ENCODE assay signal across 9 cellular contexts in the genomic region with DNA sequence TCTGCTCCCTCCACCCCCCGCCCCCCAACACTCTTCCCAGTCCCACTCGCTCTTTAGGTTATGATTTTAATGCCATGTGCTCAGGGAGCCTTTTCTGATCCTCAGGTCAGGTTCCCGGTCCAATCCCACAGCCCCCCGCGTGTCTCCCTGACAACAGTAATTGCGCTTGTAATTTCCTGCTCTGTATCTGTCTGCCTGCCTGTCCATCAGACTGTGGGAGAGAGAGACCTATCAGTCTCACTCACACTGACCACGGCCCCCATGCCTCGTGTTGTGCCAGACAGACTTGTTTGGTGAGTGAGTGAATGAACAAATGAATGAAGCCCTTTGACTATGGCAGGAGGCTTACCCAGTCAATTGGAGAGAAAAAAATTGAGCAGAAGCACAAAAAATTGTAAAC. TPM values are rescaled to one million over a fixed set of nuclear protein-coding genes. Genes with fewer than 3 reads are reported as not detected.
DNase-seq lines count a peak whose midpoint lies in the region; ATAC-seq, FAIRE-seq and TF ChIP-seq lines count a peak whose summit lies in the region.
"Had no signal": no experiment of that assay in that cellular context is flagged by ENCODE, and none has a peak within 500 bp of the region (broad histone marks: within the 10 kb centered on the region; RNA-seq: fewer than 3 reads in every experiment).

No MANE protein-coding gene starts in this region.

- peaks cover 17% of the 10 kb centered on the region for H3K36me3 Mint-ChIP-seq in T-helper 1 cell treated with Interleukin-12 subunit alpha and Interleukin-12 subunit beta and Interleukin-4 antibody, amounts not matched to agents 30 μg/mL and 1 μg/mL, for 36 hours (ENCODE audit: low read depth)
- H3K36me3 Mint-ChIP-seq in stimulated activated effector memory CD8-positive, alpha-beta T cell treated with anti-CD3 and anti-CD28 coated beads, Interleukin-12 subunit alpha, Interleukin-12 subunit beta, amount 100 ng/mL, for 72 hours, result peaks cover 25% of the 10 kb centered on the region

- peaks cover 2% of the 10 kb centered on the region for H4K20me1 ChIP-seq in endothelial cell of umbilical vein (replicated peaks; ENCODE audit: control insufficient read depth, extremely low read depth, insufficient read depth, low read length)

- dilution Hi-C loops in endothelial cell of umbilical vein (cut with MboI; ENCODE audit: extremely low pct_ligation_motif_present, low sequenced_read_pairs), result no loop called here

- BruUV-seq in endothelial cell of umbilical vein (replicated peaks; lab: Mats Ljungman, UMichigan), result no TSS peak

- DNase-seq in T-helper 1 cell (no peak), NCI-H2227 (lab: John Stamatoyannopoulos, UW; ENCODE audit: unreplicated experiment) (peak; percentile 71), endothelial cell of umbilical vein (ENCODE audit: low read depth, low spot score) (peak; percentile 37)
- no peak for DNase-seq in stimulated activated effector memory CD8-positive, alpha-beta T cell treated with anti-CD3 and anti-CD28 coated beads, Interleukin-12 subunit alpha, Interleukin-12 subunit beta, amount 100 ng/mL, for 72 hours (ENCODE audit: low spot score in 2 of 2)
- DNase-seq: effector CD4-positive, alpha-beta T cell had no signal

- no peak for TF ChIP-seq POLR2A in endothelial cell of umbilical vein (IDR thresholded peaks at IDR 0.05; ENCODE audit: low read depth, low read length)

- H3K27me3 ChIP-seq in endothelial cell of umbilical vein (ENCODE audit: control insufficient read depth in 2 of 2, insufficient read depth in 2 of 2, low read length in 2 of 2), result no peaks in the 10 kb centered on the region

- no peaks in the 10 kb centered on the region for H3K27me3 Mint-ChIP-seq in T-helper 1 cell treated with Interleukin-12 subunit alpha and Interleukin-12 subunit beta and Interleukin-4 antibody, amounts not matched to agents 30 μg/mL and 1 μg/mL, for 36 hours (ENCODE audit: low read depth)

- POLR2A ChIA-PET in endothelial cell of umbilical vein (lab: Charles Lee), result no interaction called here

- peak overlapping the region; percentile 18 for H3K27ac ChIP-seq in endothelial cell of umbilical vein (ENCODE audit: insufficient read depth, low read depth, low read length)

- no peaks in the 10 kb centered on the region for H3K36me3 ChIP-seq in endothelial cell of umbilical vein (ENCODE audit: control insufficient read depth in 2 of 2, extremely low read depth in 1 of 2, insufficient read depth in 2 of 2, low read length in 2 of 2)

- H3K4me2 ChIP-seq in endothelial cell of umbilical vein (ENCODE audit: insufficient read depth, low read length), result no peak overlapping the region

- intact Hi-C loops in endothelial cell of umbilical vein (cut with micrococcal nuclease), result no loop called here

- FAIRE-seq in endothelial cell of umbilical vein (lab: Jason Lieb, UNC), result peak; percentile 54

- no peak overlapping the region for H3K4me3 ChIP-seq in endothelial cell of umbilical vein (replicated peaks in 1 of 3; ENCODE audit: insufficient read depth in 1 of 3, low read depth in 1 of 3, low read length in 3 of 3)

- H2AFZ ChIP-seq in endothelial cell of umbilical vein (ENCODE audit: low read depth, low read length), result no peak overlapping the region

- H3K4me3 Mint-ChIP-seq in T-helper 1 cell treated with Interleukin-12 subunit alpha and Interleukin-12 subunit beta and Interleukin-4 antibody, amounts not matched to agents 30 μg/mL and 1 μg/mL, for 36 hours, result no peak overlapping the region
- H3K4me3 Mint-ChIP-seq in stimulated activated effector memory CD8-positive, alpha-beta T cell treated with anti-CD3 and anti-CD28 coated beads, Interleukin-12 subunit alpha, Interleukin-12 subunit beta, amount 100 ng/mL, for 72 hours, result no peak overlapping the region

- CTCF ChIA-PET in endothelial cell of umbilical vein (lab: Charles Lee), result no interaction called here

- H3K79me2 ChIP-seq in endothelial cell of umbilical vein (ENCODE audit: control insufficient read depth, insufficient read depth, low read length), result peaks cover 89% of the 10 kb centered on the region

- peaks cover 67% of the 10 kb centered on the region for H3K4me1 ChIP-seq in endothelial cell of umbilical vein (ENCODE audit: control insufficient read depth, extremely low read depth, insufficient read depth, low read length)

- H3K27ac Mint-ChIP-seq in T-helper 1 cell treated with Interleukin-12 subunit alpha and Interleukin-12 subunit beta and Interleukin-4 antibody, amounts not matched to agents 30 μg/mL and 1 μg/mL, for 36 hours, result peak overlapping the region; percentile 41
- H3K27ac Mint-ChIP-seq in stimulated activated effector memory CD8-positive, alpha-beta T cell treated with anti-CD3 and anti-CD28 coated beads, Interleukin-12 subunit alpha, Interleukin-12 subunit beta, amount 100 ng/mL, for 72 hours, result peak overlapping the region; percentile 37

- H3K9me1 ChIP-seq in endothelial cell of umbilical vein (replicated peaks; ENCODE audit: control insufficient read depth, extremely low read depth, insufficient read depth, low read length), result no peaks in the 10 kb centered on the region

- peaks cover 60% of the 10 kb centered on the region for H3K4me1 Mint-ChIP-seq in T-helper 1 cell treated with Interleukin-12 subunit alpha and Interleukin-12 subunit beta and Interleukin-4 antibody, amounts not matched to agents 30 μg/mL and 1 μg/mL, for 36 hours (ENCODE audit: low read depth)
- H3K4me1 Mint-ChIP-seq in stimulated activated effector memory CD8-positive, alpha-beta T cell treated with anti-CD3 and anti-CD28 coated beads, Interleukin-12 subunit alpha, Interleukin-12 subunit beta, amount 100 ng/mL, for 72 hours, result peaks cover 70% of the 10 kb centered on the region

- H3K9me3 ChIP-seq in endothelial cell of umbilical vein (replicated peaks; ENCODE audit: control insufficient read depth, insufficient read depth, low read length), result no peaks in the 10 kb centered on the region

- H3K9ac ChIP-seq in endothelial cell of umbilical vein (replicated peaks; ENCODE audit: extremely low read depth, insufficient read depth, low read length), result no peak overlapping the region

- ATAC-seq in stimulated activated effector memory CD8-positive, alpha-beta T cell treated with anti-CD3 and anti-CD28 coated beads, Interleukin-12 subunit alpha, Interleukin-12 subunit beta, amount 100 ng/mL, for 72 hours, result no peak
- ATAC-seq in HG02588 (IDR thresholded peaks at IDR 0.05; ENCODE audit: unreplicated experiment) (no peak), GM21529 (IDR thresholded peaks at IDR 0.05; ENCODE audit: unreplicated experiment) (no peak), GM18858 (IDR thresholded peaks at IDR 0.05; ENCODE audit: unreplicated experiment) (no peak)

- H3K9me3 Mint-ChIP-seq in T-helper 1 cell treated with Interleukin-12 subunit alpha and Interleukin-12 subunit beta and Interleukin-4 antibody, amounts not matched to agents 30 μg/mL and 1 μg/mL, for 36 hours, result no peaks in the 10 kb centered on the region
- no peaks in the 10 kb centered on the region for H3K9me3 Mint-ChIP-seq in stimulated activated effector memory CD8-positive, alpha-beta T cell treated with anti-CD3 and anti-CD28 coated beads, Interleukin-12 subunit alpha, Interleukin-12 subunit beta, amount 100 ng/mL, for 72 hours

- no peak for TF ChIP-seq CTCF in endothelial cell of umbilical vein (IDR thresholded peaks at IDR 0.05; ENCODE audit: extremely low read depth in 1 of 2, insufficient read depth in 1 of 2, low read depth in 1 of 2, low read length in 2 of 2)

TF ChIP-seq in endothelial cell of umbilical vein, 7 proteins besides CTCF, POLR2A, EP300 and RAD21:
- TF ChIP-seq JUN (IDR thresholded peaks at IDR 0.05; ENCODE audit: borderline replicate concordance, insufficient read depth, insufficient read length, low read depth) (no peak), MYC (IDR thresholded peaks at IDR 0.05; ENCODE audit: low read depth, low read length) (no peak), EZH2 (IDR thresholded peaks at IDR 0.05; ENCODE audit: borderline replicate concordance, low read depth, low read length, severe bottlenecking) (no peak), GATA2 (IDR thresholded peaks at IDR 0.05; ENCODE audit: insufficient read depth, insufficient read length, low read depth, low read length) (no peak), POLR2AphosphoS5 (IDR thresholded peaks at IDR 0.05; ENCODE audit: insufficient read depth, low read depth, low read length) (no peak), FOS (IDR thresholded peaks at IDR 0.05; ENCODE audit: borderline replicate concordance, insufficient read depth, low read length) (no peak)
- TF ChIP-seq, protein P1, sequence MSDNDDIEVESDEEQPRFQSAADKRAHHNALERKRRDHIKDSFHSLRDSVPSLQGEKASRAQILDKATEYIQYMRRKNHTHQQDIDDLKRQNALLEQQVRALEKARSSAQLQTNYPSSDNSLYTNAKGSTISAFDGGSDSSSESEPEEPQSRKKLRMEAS (IDR thresholded peaks at IDR 0.05; ENCODE audit: insufficient read depth, insufficient read length), result no peak

RNA-seq across cellular contexts. Expression of gene ECE1, which starts 50.8 kb away (rescaled TPM):
- total RNA-seq in endothelial cell of umbilical vein, result 496 and 562 TPM in 2 replicates
- 437 and 521 TPM in 2 replicates for polyA plus RNA-seq in endothelial cell of umbilical vein
- polyA plus RNA-seq in endothelial cell of umbilical vein (2011; cell fraction: cytosol; rRNA removed), result 352 and 358 TPM in 2 replicates
- 291 and 306 TPM in 2 replicates for polyA plus RNA-seq in endothelial cell of umbilical vein (2011; cell fraction: nucleus; rRNA removed)
- 366 and 394 TPM in 2 replicates for polyA plus RNA-seq in endothelial cell of umbilical vein (2012)
- polyA minus RNA-seq in endothelial cell of umbilical vein, result 457 and 568 TPM in 2 replicates
- 16.8 TPM for polyA minus RNA-seq in endothelial cell of umbilical vein (2011; cell fraction: cytosol; rRNA and poly(A)+ RNA removed)
- polyA minus RNA-seq in endothelial cell of umbilical vein (2011; cell fraction: nucleus; rRNA and poly(A)+ RNA removed), result 172 and 244 TPM in 2 replicates

Comparison
In these comparisons a context has a peak if more than half of its experiments do, and no peak if none do; other contexts are left out.
1. DNase-seq: peak in NCI-H2227 (single experiment) and endothelial cell of umbilical vein (single experiment); none in T-helper 1 cell (0 of 5) and stimulated activated effector memory CD8-positive, alpha-beta T cell treated with anti-CD3 and anti-CD28 coated beads, Interleukin-12 subunit alpha, Interleukin-12 subunit beta, amount 100 ng/mL, for 72 hours (0 of 2).